Comparison of ENCODE assay signal across 11 cellular contexts in the genomic region with DNA sequence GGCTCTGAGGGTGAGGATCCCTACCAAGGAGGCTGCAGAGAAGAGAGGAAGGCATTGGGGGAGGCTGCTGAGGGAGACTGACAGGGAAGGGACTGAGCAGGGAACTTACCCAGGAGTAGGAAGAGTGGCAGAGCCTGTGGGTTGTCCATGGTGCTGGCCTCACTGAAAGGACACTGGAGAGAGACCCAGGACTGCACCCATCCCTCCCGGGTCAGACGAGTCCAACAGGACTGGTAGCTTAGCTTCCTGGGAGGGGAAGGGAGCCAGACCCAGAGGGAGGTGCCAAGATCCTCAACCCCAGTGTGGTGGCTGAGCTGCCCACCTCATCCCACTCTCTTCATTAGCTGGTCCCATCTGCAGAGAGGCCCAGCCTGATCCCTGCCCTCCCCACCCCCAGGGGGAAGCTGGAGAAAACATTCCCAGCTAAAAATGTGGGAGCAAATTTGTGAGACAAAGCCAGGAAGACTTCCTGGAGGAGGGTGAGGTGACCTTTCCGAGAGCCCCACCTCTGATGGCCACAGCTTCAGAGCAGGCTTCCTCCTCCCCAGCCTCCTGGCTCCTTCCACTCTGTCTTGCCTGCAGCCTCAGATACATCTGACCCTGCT. TPM values are rescaled to one million over a fixed set of nuclear protein-coding genes. Genes with fewer than 3 reads are reported as not detected.
A peak's percentile ranks its signal among the peaks of the same experiment; 100 is the strongest.
DNase-seq lines count a peak whose midpoint lies in the region; ATAC-seq, FAIRE-seq and TF ChIP-seq lines count a peak whose summit lies in the region.
"Had no signal": no experiment of that assay in that cellular context is flagged by ENCODE, and none has a peak within 500 bp of the region (broad histone marks: within the 10 kb centered on the region; RNA-seq: fewer than 3 reads in every experiment).

Gene VSIG10L, minus strand, starts transcription at position 164 of the 605 bp plus-strand sequence. Its CDS starts 15 bp downstream, at position 149.

- H3K9ac ChIP-seq in HepG2 (ENCODE audit: insufficient read depth, low read depth, low read length) = peak within 1 kb of the TSS; percentile 73
- no peak within 1 kb of the TSS for H3K9ac ChIP-seq in liver (ENCODE audit: low read depth in 1 of 2, low read length in 2 of 2)

- 8% methylated on average over 2 of the region's 3 CpGs for WGBS in HepG2 (ENCODE audit: low lambda C conversion rate)
- 60% methylated on average over 1 of the region's 3 CpGs for WGBS in right lobe of liver (ENCODE audit: insufficient coverage, low coverage, low lambda C conversion rate, missing lambda C conversion rate)
- 53% methylated on average over 3 of the region's 3 CpGs for WGBS in liver

- no peaks in the 10 kb centered on the region for H3K9me3 ChIP-seq in HepG2 (ENCODE audit: low read length)
- H3K9me3 ChIP-seq in right lobe of liver = no peaks in the 10 kb centered on the region
- no peaks in the 10 kb centered on the region for H3K9me3 ChIP-seq in liver (ENCODE audit: control insufficient read depth in 4 of 4, low read length in 3 of 4)
- no peaks in the 10 kb centered on the region for H3K9me3 ChIP-seq in vagina
- H3K9me3 ChIP-seq: tibial artery had no signal

- H3K27ac ChIP-seq in HepG2 (ENCODE audit: extremely low read length, insufficient read depth, low read length) (peak within 1 kb of the TSS; percentile 67), right lobe of liver (peak within 1 kb of the TSS in 1 of 3 donors; percentile 33), liver (ENCODE audit: low read depth in 1 of 2, low read length in 2 of 2) (peak within 1 kb of the TSS in 1 of 2 donors; percentile 2), vagina (peak within 1 kb of the TSS; percentile 84)

- H2AFZ ChIP-seq in HepG2 (ENCODE audit: low read length) = no peak within 1 kb of the TSS

- H3K36me3 ChIP-seq in HepG2 (replicated peaks in 1 of 2; ENCODE audit: control insufficient read depth in 1 of 2, insufficient read depth in 2 of 2, low read length in 2 of 2) (peaks cover 12 to 27% of the 10 kb centered on the region in 2 experiments), right lobe of liver (peaks cover 0 to 22% (median 11%) of the 10 kb centered on the region in 4 donors), liver (ENCODE audit: control insufficient read depth in 4 of 4, insufficient read depth in 3 of 4, low read depth in 1 of 4, low read length in 3 of 4) (peaks cover 0 to 23% (median 10%) of the 10 kb centered on the region in 4 donors), vagina (peaks cover 0 to 12% of the 10 kb centered on the region in 2 donors)

- TF ChIP-seq POLR2A in HepG2 (IDR thresholded peaks at IDR 0.05; ENCODE audit: insufficient read depth in 1 of 2, low read depth in 2 of 2, low read length in 2 of 2) = no peak; a peak in 2 of 4 replicates
- no peak for TF ChIP-seq POLR2A in right lobe of liver (IDR thresholded peaks at IDR 0.05)
- no peak for TF ChIP-seq POLR2A in vagina (IDR thresholded peaks at IDR 0.05)

- BruUV-seq in HepG2 (replicated peaks; lab: Mats Ljungman, UMichigan) = no TSS peak

- no peaks in the 10 kb centered on the region for H3K9me3 Mint-ChIP-seq in activated naive CD8-positive, alpha-beta T cell (ENCODE audit: low read depth)

- peaks cover 25% of the 10 kb centered on the region; the same call in 1 of the 2 replicates for H4K20me1 ChIP-seq in HepG2 (ENCODE audit: insufficient read depth, low read length)

- FAIRE-seq in HepG2 (lab: Jason Lieb, UNC) = no peak
- no peak for FAIRE-seq in HTR-8/SVneo (lab: Jason Lieb, UNC)

- CTCF ChIA-PET in HepG2 (lab: Yijun Ruan, JAX; ENCODE audit: low intra/inter-chr PET ratio, low total read pairs) = no interaction called here

- peaks cover 20% of the 10 kb centered on the region for H3K4me1 Mint-ChIP-seq in activated naive CD8-positive, alpha-beta T cell (ENCODE audit: low read depth)

- peak within 1 kb of the TSS; percentile 71 for H3K4me2 ChIP-seq in HepG2 (ENCODE audit: low read depth, low read length)

- H3K27ac Mint-ChIP-seq in activated naive CD8-positive, alpha-beta T cell = peak within 1 kb of the TSS; percentile 22

- TF ChIP-seq RAD21 in HepG2 (CRISPR knock-in tag; IDR thresholded peaks at IDR 0.05) = no peak
- no peak for TF ChIP-seq RAD21 in liver (IDR thresholded peaks at IDR 0.05)

- H3K4me3 ChIP-seq in HepG2 (replicated peaks in 1 of 3; ENCODE audit: insufficient read depth in 1 of 3, low read depth in 2 of 3, low read length in 3 of 3) (peak within 1 kb of the TSS; percentile 45 to 64 (median 59); a peak in 5 of 6 replicates), right lobe of liver (no peak within 1 kb of the TSS), liver (ENCODE audit: low read depth in 1 of 3, low read length in 3 of 3) (no peak within 1 kb of the TSS), vagina (peak within 1 kb of the TSS; percentile 47 to 81)

- POLR2A ChIA-PET in HepG2 (lab: Yijun Ruan, JAX) = interaction anchor here (1.2 to 6.9 kb wide), 9 partner anchors 9 to 52 kb away, joined by 3 to 211 read pairs (median 27); partner anchors contain the start of genes ETFB, LIM2 and NKG7

- TF ChIP-seq EP300 in HepG2 (IDR thresholded peaks at IDR 0.05; ENCODE audit: low read depth in 2 of 2, low read length in 2 of 2) = no peak
- no peak for TF ChIP-seq EP300 in HepG2 (CRISPR knock-in tag; IDR thresholded peaks at IDR 0.05; ENCODE audit: borderline replicate concordance)

- intact Hi-C loops in HepG2 (cut with micrococcal nuclease; ENCODE audit: unreplicated experiment) = no loop called here
- intact Hi-C loops in right lobe of liver (cut with DNase I) = no loop called here
- intact Hi-C loops in vagina (cut with DNase I) = no loop called here

- H3K27me3 ChIP-seq in HepG2 (ENCODE audit: control insufficient read depth in 1 of 2, insufficient read depth in 2 of 2, low read length in 2 of 2) = no peaks in the 10 kb centered on the region
- H3K27me3 ChIP-seq in right lobe of liver = no peaks in the 10 kb centered on the region
- no peaks in the 10 kb centered on the region for H3K27me3 ChIP-seq in liver (ENCODE audit: control insufficient read depth in 4 of 4, insufficient read depth in 4 of 4, low read length in 3 of 4)
- H3K27me3 ChIP-seq in vagina = no peaks in the 10 kb centered on the region
- H3K27me3 ChIP-seq: tibial artery had no signal

- no peak for TF ChIP-seq CTCF in HepG2 (CRISPR knock-in tag; IDR thresholded peaks at IDR 0.05)
- no peak for TF ChIP-seq CTCF in right lobe of liver (IDR thresholded peaks at IDR 0.05)
- TF ChIP-seq CTCF in liver (IDR thresholded peaks at IDR 0.05; ENCODE audit: low read depth, low read length, missing input control) = no peak
- TF ChIP-seq CTCF in vagina (IDR thresholded peaks at IDR 0.05) = no peak

- peaks cover 76% of the 10 kb centered on the region for H3K4me1 ChIP-seq in HepG2 (ENCODE audit: insufficient read depth, low read length)
- H3K4me1 ChIP-seq in right lobe of liver = peaks cover 0 to 18% (median 0%) of the 10 kb centered on the region in 4 donors
- H3K4me1 ChIP-seq in liver (ENCODE audit: control insufficient read depth in 4 of 4, insufficient read depth in 4 of 4, low read length in 3 of 4) = peaks cover 7 to 17% (median 15%) of the 10 kb centered on the region in 4 donors
- peaks cover 21% of the 10 kb centered on the region for H3K4me1 ChIP-seq in vagina

- H3K79me2 ChIP-seq in HepG2 (ENCODE audit: insufficient read depth, low read length) = peaks cover 5% of the 10 kb centered on the region

- H3K36me3 Mint-ChIP-seq in activated naive CD8-positive, alpha-beta T cell = peaks cover 2% of the 10 kb centered on the region

- DNase-seq in HepG2 (ENCODE audit: low spot score) = no peak
- no peak for DNase-seq in right lobe of liver
- DNase-seq in vagina (ENCODE audit: extremely low spot score in 2 of 2) = no peak
- no peak for DNase-seq in NCI-H510A treated with DMSO at 0.1 percent for 48 hours (lab: John Stamatoyannopoulos, UW)
- DNase-seq in HTR-8/SVneo (ENCODE audit: insufficient read length, low spot score) = no peak
- DNase-seq: DMS153, NCI-H1694, tibial artery had no signal

- ATAC-seq in HepG2 = peak; percentile 21
- no peak for ATAC-seq in right lobe of liver
- no peak for ATAC-seq in activated CD4-positive, CD25-positive, alpha-beta regulatory T cell treated with anti-CD3 and anti-CD28 coated beads, Interleukin-2, amount 50 U/mL, for 24 hours

- in situ Hi-C loops in HepG2 (cut with HindIII; ENCODE audit: extremely low pct_ligation_motif_present, low pct_unique_long_range_greater_than_20kb) = loop anchor here (5.0 kb wide), 1 partner anchor 55 kb away; no protein-coding TSS in a partner anchor

- peak within 1 kb of the TSS; percentile 77 for H3K4me3 Mint-ChIP-seq in activated naive CD8-positive, alpha-beta T cell

- H3K27me3 Mint-ChIP-seq in activated naive CD8-positive, alpha-beta T cell = no peaks in the 10 kb centered on the region

TF ChIP-seq in HepG2, 621 proteins besides CTCF, POLR2A, EP300 and RAD21 (continues in another document):
- TF ChIP-seq GATA4 (IDR thresholded peaks at IDR 0.05; ENCODE audit: borderline replicate concordance, low read depth) = no peak

TF ChIP-seq in liver, 16 proteins besides CTCF, POLR2A, EP300 and RAD21 (continues in another document):
- TF ChIP-seq HNF4G (IDR thresholded peaks at IDR 0.05) (no peak), JUND (IDR thresholded peaks at IDR 0.05) (no peak), HNF4A (conservative IDR thresholded peaks at IDR 0.05) (no peak)

RNA-seq across cellular contexts. Expression of gene VSIG10L, which starts in this region (rescaled TPM):
- total RNA-seq in HepG2 (2016; rRNA removed; fragmentation: Illumina TruSeq; extraction: Trizol) (1.8 and 2.7 TPM in 2 replicates), right lobe of liver (1 to 10 TPM; 1.3 to 4.5 (median 2.8) TPM), liver (under 1 TPM; 0.75 to 0.92 TPM), vagina (20.1 TPM)
- total RNA-seq in HepG2 (2016; cell fraction: cytosol; rRNA removed; fragmentation: Illumina TruSeq; extraction: Trizol; ENCODE audit: low read depth) = 0.62 and 1.0 TPM in 2 replicates
- 1.4 and 2.7 TPM in 2 replicates for total RNA-seq in HepG2 (2016; cell fraction: insoluble cytoplasmic fraction; rRNA removed; fragmentation: Illumina TruSeq; extraction: Trizol)
- total RNA-seq in HepG2 (2016; cell fraction: membrane; rRNA removed; fragmentation: Illumina TruSeq; extraction: Trizol) = 1.7 and 1.8 TPM in 2 replicates
- 3.5 and 4.0 TPM in 2 replicates for total RNA-seq in HepG2 (2016; cell fraction: nucleus; rRNA removed; fragmentation: Illumina TruSeq; extraction: Trizol)
- polyA plus RNA-seq in HepG2 (2011; rRNA removed) (8.0 and 8.5 TPM in 2 replicates), liver (1 to 10 TPM in 1 of 2 donors, under 1 TPM in 1; 0.60 to 1.8 TPM)
- polyA plus RNA-seq in HepG2 (2011; cell fraction: cytosol; rRNA removed) = 3.0 and 3.1 TPM in 2 replicates
- 31.6 and 35.6 TPM in 2 replicates for polyA plus RNA-seq in HepG2 (2011; cell fraction: nucleus; rRNA removed)
- 6.0 and 7.0 TPM in 2 replicates for polyA plus RNA-seq in HepG2 (2012)
- polyA plus RNA-seq in HepG2 (2016; cell fraction: cytosol; fragmentation: Illumina TruSeq; extraction: Trizol; ENCODE audit: low read depth) = 1.5 and 1.7 TPM in 2 replicates
- 3.4 and 4.1 TPM in 2 replicates for polyA plus RNA-seq in HepG2 (2016; cell fraction: insoluble cytoplasmic fraction; fragmentation: Illumina TruSeq; extraction: Trizol; ENCODE audit: low read depth)
- 3.5 and 3.7 TPM in 2 replicates for polyA plus RNA-seq in HepG2 (2016; cell fraction: membrane; fragmentation: Illumina TruSeq; extraction: Trizol; ENCODE audit: low read depth)
- polyA plus RNA-seq in HepG2 (2016; cell fraction: nucleus; fragmentation: Illumina TruSeq; extraction: Trizol; ENCODE audit: insufficient read depth, low read depth) = 13.3 and 13.8 TPM in 2 replicates
- 0.75 and 3.1 TPM in 2 replicates for polyA minus RNA-seq in HepG2 (2011; rRNA and poly(A)+ RNA removed; ENCODE audit: low replicate concordance)
- polyA minus RNA-seq in HepG2 (2011; cell fraction: cytosol; rRNA and poly(A)+ RNA removed) = 1.5 and 1.7 TPM in 2 replicates
- polyA minus RNA-seq in HepG2 (2011; cell fraction: nucleus; rRNA and poly(A)+ RNA removed) = 7.2 and 9.5 TPM in 2 replicates

Comparison
In these comparisons a context has a peak if more than half of its experiments do, and no peak if none do; other contexts are left out.
1. H3K4me3 ChIP-seq: peak in HepG2 (3 of 3) and vagina (2 of 2); none in right lobe of liver (0 of 3) and liver (0 of 3).